In genomic region chr16:71911121-71911520, GRCh38 we compare ENCODE assay signal across 26 cellular contexts.
"Had no signal": no experiment of that assay in that cellular context is flagged by ENCODE, and none has a peak within 500 bp of the region (broad histone marks: within the 10 kb centered on the region; RNA-seq: fewer than 3 reads in every experiment).

No MANE protein-coding gene starts in this region.

- H3K27me3 Mint-ChIP-seq: activated naive CD8-positive, alpha-beta T cell; effector memory CD8-positive, alpha-beta T cell; naive thymus-derived CD4-positive, alpha-beta T cell; stimulated activated naive CD8-positive, alpha-beta T cell treated with anti-CD3 and anti-CD28 coated beads, Interleukin-15, Interleukin-2, amounts not matched to agents 100 ng/mL and 50 ng/mL, for 24 hours; T-cell had no signal

- H3K27ac Mint-ChIP-seq: activated naive CD8-positive, alpha-beta T cell; activated T-helper 1 cell treated with anti-CD3 and anti-CD28 coated beads, Interleukin-12 subunit alpha, Interleukin-12 subunit beta, Interleukin-2, Interleukin-4 antibody, amounts not matched to agents 30 ng/mL and 10 ng/mL and 1 ng/mL, durations not matched to agents 14 hours and 24 hours and 36 hours; mesothelial cell of epicardium; neural progenitor cell; stimulated activated effector memory CD8-positive, alpha-beta T cell treated with anti-CD3 and anti-CD28 coated beads, Interleukin-12 subunit alpha, Interleukin-12 subunit beta, amount 100 ng/mL, for 72 hours; stimulated activated naive CD8-positive, alpha-beta T cell treated with anti-CD3 and anti-CD28 coated beads, Interleukin-15, Interleukin-2, amounts not matched to agents 100 ng/mL and 50 ng/mL, for 24 hours; T-cell; T-helper 2 cell treated with Interferon-gamma antibody and Interleukin-4, amounts not matched to agents 5 μg/mL and 100 μg/mL, for 36 hours had no signal

- ATAC-seq: effector memory CD8-positive, alpha-beta T cell; gastrocnemius medialis; left cardiac atrium; naive thymus-derived CD4-positive, alpha-beta T cell; stimulated activated effector memory CD8-positive, alpha-beta T cell treated with anti-CD3 and anti-CD28 coated beads, Interleukin-12 subunit alpha, Interleukin-12 subunit beta, amount 100 ng/mL, for 72 hours; T-cell; upper lobe of right lung had no signal

- H3K4me1 ChIP-seq: neural progenitor cell had no signal

- H3K27me3 ChIP-seq: body of pancreas, gastrocnemius medialis, neural progenitor cell, right lobe of liver, upper lobe of right lung had no signal

- DNase-seq: activated CD4-positive, alpha-beta T cell treated with anti-CD3 and anti-CD28 coated beads for 4 hours; activated CD4-positive, alpha-beta T cell treated with anti-CD3 and anti-CD28 coated beads, Interleukin-2, amount 50 U/mL, for 4 hours; activated gamma-delta T cell; activated T-cell treated with anti-CD3 and anti-CD28 coated beads for 4 hours; aorta; cortex of kidney; effector memory CD8-positive, alpha-beta T cell; erythroblast; gastrocnemius medialis; glutamatergic neuron; left cardiac atrium; naive thymus-derived CD4-positive, alpha-beta T cell; right lobe of liver; stimulated activated CD4-positive, alpha-beta T cell treated with anti-CD3 and anti-CD28 coated beads, Interleukin-12 subunit alpha, Interleukin-12 subunit beta, amount 100 ng/mL, for 4 hours; stimulated activated CD4-positive, alpha-beta T cell treated with anti-CD3 and anti-CD28 coated beads, Interleukin-4, amount 100 ng/mL, for 24 hours; substantia nigra; T-cell; upper lobe of right lung had no signal

- H3K4me3 ChIP-seq: body of pancreas, gastrocnemius medialis, neural progenitor cell, right lobe of liver, upper lobe of right lung had no signal

- H3K9me3 Mint-ChIP-seq: activated T-helper 1 cell treated with anti-CD3 and anti-CD28 coated beads, Interleukin-12 subunit alpha, Interleukin-12 subunit beta, Interleukin-2, Interleukin-4 antibody, amounts not matched to agents 30 ng/mL and 10 ng/mL and 1 ng/mL, durations not matched to agents 14 hours and 24 hours and 36 hours; effector memory CD8-positive, alpha-beta T cell; stimulated activated effector memory CD8-positive, alpha-beta T cell treated with anti-CD3 and anti-CD28 coated beads, Interleukin-12 subunit alpha, Interleukin-12 subunit beta, amount 100 ng/mL, for 72 hours; stimulated activated naive CD8-positive, alpha-beta T cell treated with anti-CD3 and anti-CD28 coated beads, Interleukin-15, Interleukin-2, amounts not matched to agents 100 ng/mL and 50 ng/mL, for 24 hours; T-cell; T-helper 2 cell treated with Interferon-gamma antibody and Interleukin-4, amounts not matched to agents 5 μg/mL and 100 μg/mL, for 36 hours had no signal

- H3K4me3 Mint-ChIP-seq: activated naive CD8-positive, alpha-beta T cell; activated T-helper 1 cell treated with anti-CD3 and anti-CD28 coated beads, Interleukin-12 subunit alpha, Interleukin-12 subunit beta, Interleukin-2, Interleukin-4 antibody, amounts not matched to agents 30 ng/mL and 10 ng/mL and 1 ng/mL, durations not matched to agents 14 hours and 24 hours and 36 hours; mesothelial cell of epicardium; neural progenitor cell; stimulated activated effector memory CD8-positive, alpha-beta T cell treated with anti-CD3 and anti-CD28 coated beads, Interleukin-12 subunit alpha, Interleukin-12 subunit beta, amount 100 ng/mL, for 72 hours; stimulated activated naive CD8-positive, alpha-beta T cell treated with anti-CD3 and anti-CD28 coated beads, Interleukin-15, Interleukin-2, amounts not matched to agents 100 ng/mL and 50 ng/mL, for 24 hours; T-cell; T-helper 2 cell treated with Interferon-gamma antibody and Interleukin-4, amounts not matched to agents 5 μg/mL and 100 μg/mL, for 36 hours had no signal

- H3K9me3 ChIP-seq: body of pancreas, gastrocnemius medialis, right lobe of liver, upper lobe of right lung had no signal

- H3K27ac ChIP-seq: gastrocnemius medialis, neural progenitor cell, right lobe of liver, upper lobe of right lung had no signal
